8 cellular contexts compared by ENCODE assay signal in the genomic region with DNA sequence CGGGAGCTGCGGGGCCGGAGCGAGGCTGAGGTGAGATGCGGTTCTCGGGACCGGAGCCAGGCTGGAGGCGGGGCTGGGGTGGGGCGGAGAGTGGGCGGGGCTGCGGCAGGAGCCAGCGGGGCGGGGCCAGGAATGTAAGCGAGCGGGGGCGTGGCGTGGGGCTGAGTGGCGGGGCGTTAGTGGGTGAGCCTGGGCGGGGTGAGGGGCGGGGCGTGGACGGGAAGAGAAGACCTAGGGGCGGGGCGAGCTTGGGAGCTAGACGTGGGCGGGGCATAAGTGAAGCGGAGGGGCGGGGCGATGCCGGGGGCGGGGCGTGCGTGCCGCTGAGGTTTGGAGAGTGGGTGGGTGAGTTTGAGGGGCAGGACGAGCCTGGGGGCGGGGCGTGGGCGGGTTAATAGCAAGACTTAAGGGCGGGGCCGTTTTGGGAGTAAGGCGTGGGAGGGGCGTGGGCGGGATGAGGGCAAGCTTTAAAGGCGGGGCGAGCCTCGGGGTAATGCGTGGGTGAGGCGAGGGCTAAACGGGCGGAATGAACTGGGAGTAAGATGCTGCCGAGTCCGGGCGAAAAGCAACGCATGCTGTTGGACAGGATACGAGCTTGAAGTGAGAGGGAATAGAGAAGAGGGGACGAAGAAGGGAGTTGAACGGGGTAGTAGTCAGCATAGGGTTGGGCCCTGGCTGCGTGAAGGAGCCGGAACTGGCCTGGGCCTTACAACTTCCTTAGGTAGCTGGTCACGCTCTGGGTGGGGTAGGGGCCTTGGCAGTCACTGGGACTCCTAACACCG. TPM values are rescaled to one million over a fixed set of nuclear protein-coding genes. Genes with fewer than 3 reads are reported as not detected.
DNase-seq lines count a peak whose midpoint lies in the region; ATAC-seq and TF ChIP-seq lines count a peak whose summit lies in the region.

No MANE protein-coding gene starts in this region.

- ATAC-seq in GM18520 (IDR thresholded peaks at IDR 0.05; ENCODE audit: unreplicated experiment) = peak; percentile 35
- ATAC-seq in HG03097 (IDR thresholded peaks at IDR 0.05; ENCODE audit: low FRiP score, unreplicated experiment) = peak; percentile 39

- DNase-seq in 8988T (peak; percentile 87), NCI-H2196 treated with DMSO at 0.1 percent for 48 hours (lab: John Stamatoyannopoulos, UW; ENCODE audit: unreplicated experiment) (peak; percentile 97), WERI-Rb-1 (peak; percentile 98), breast epithelium (ENCODE audit: low spot score in 2 of 2) (peak; percentile 99 to 100), immature natural killer cell (peak; percentile 94 to 96 (median 96)), smooth muscle cell (lab: John Stamatoyannopoulos, UW; ENCODE audit: unreplicated experiment) (peak; percentile 99)

- peaks cover 26 to 34% of the 10 kb centered on the region in 2 donors for H3K4me1 Mint-ChIP-seq in immature natural killer cell

- H3K27me3 Mint-ChIP-seq in immature natural killer cell (ENCODE audit: low read depth in 3 of 3) = peaks cover 24 to 35% (median 33%) of the 10 kb centered on the region in 3 donors

- H3K27me3 ChIP-seq in WERI-Rb-1 (ENCODE audit: insufficient read depth, low read depth, severe bottlenecking) = no peaks in the 10 kb centered on the region
- peaks cover 10 to 34% of the 10 kb centered on the region in 2 donors for H3K27me3 ChIP-seq in breast epithelium
- no peaks in the 10 kb centered on the region for H3K27me3 ChIP-seq in smooth muscle cell (ENCODE audit: low read depth)

- H3K4me1 ChIP-seq in breast epithelium (peaks cover 17 to 41% of the 10 kb centered on the region in 2 donors), smooth muscle cell (ENCODE audit: low read depth) (peaks cover 14% of the 10 kb centered on the region)

- H2AFZ ChIP-seq in smooth muscle cell (ENCODE audit: low read depth) = no peak overlapping the region

- peaks cover 0 to 2% (median 0%) of the 10 kb centered on the region in 6 donors for H3K9me3 Mint-ChIP-seq in immature natural killer cell

- TF ChIP-seq POLR2A in breast epithelium (IDR thresholded peaks at IDR 0.05) = no peak

- peak overlapping the region; percentile 89 for H3K4me2 ChIP-seq in smooth muscle cell

- peaks cover 10% of the 10 kb centered on the region for H4K20me1 ChIP-seq in smooth muscle cell (ENCODE audit: low read depth)

- H3F3A ChIP-seq in smooth muscle cell (ENCODE audit: low read depth) = peaks cover 7% of the 10 kb centered on the region

- WGBS in smooth muscle cell (ENCODE audit: low lambda C conversion rate) = 6% methylated on average over 28 of the region's 62 CpGs

- H3K27ac ChIP-seq in WERI-Rb-1 = peak overlapping the region; percentile 86
- peak overlapping the region; percentile 90 to 93 for H3K27ac ChIP-seq in breast epithelium
- peak overlapping the region; percentile 56 for H3K27ac ChIP-seq in smooth muscle cell (ENCODE audit: low read depth)

- no peak for TF ChIP-seq CTCF in WERI-Rb-1 (IDR thresholded peaks at IDR 0.05; ENCODE audit: low read depth, low read length)
- TF ChIP-seq CTCF in breast epithelium (IDR thresholded peaks at IDR 0.05) = no peak
- TF ChIP-seq CTCF in smooth muscle cell (IDR thresholded peaks at IDR 0.05; ENCODE audit: borderline replicate concordance, insufficient read depth, poor library complexity, severe bottlenecking) = no peak

- no peaks in the 10 kb centered on the region for H3K36me3 Mint-ChIP-seq in immature natural killer cell

- peak overlapping the region; percentile 92 to 98 (median 94) for H3K27ac Mint-ChIP-seq in immature natural killer cell

- peak overlapping the region; percentile 88 to 98 (median 94) for H3K4me3 Mint-ChIP-seq in immature natural killer cell

- H3K36me3 ChIP-seq in WERI-Rb-1 (peaks cover 28% of the 10 kb centered on the region), breast epithelium (no peaks in the 10 kb centered on the region), smooth muscle cell (ENCODE audit: low read depth) (no peaks in the 10 kb centered on the region)

- peaks cover 4% of the 10 kb centered on the region for H3K9me3 ChIP-seq in WERI-Rb-1 (ENCODE audit: severe bottlenecking)
- no peaks in the 10 kb centered on the region for H3K9me3 ChIP-seq in breast epithelium
- no peaks in the 10 kb centered on the region for H3K9me3 ChIP-seq in smooth muscle cell (replicated peaks; ENCODE audit: low read depth)

- peak overlapping the region; percentile 48 for H3K9ac ChIP-seq in smooth muscle cell (ENCODE audit: low read depth)

- intact Hi-C loops in breast epithelium (cut with DNase I; ENCODE audit: low total_unique reads) = no loop called here

- no peaks in the 10 kb centered on the region for H3K79me2 ChIP-seq in smooth muscle cell (ENCODE audit: low read depth)

- peak overlapping the region; percentile 52 for H3K4me3 ChIP-seq in WERI-Rb-1 (ENCODE audit: low read depth, low read length)
- H3K4me3 ChIP-seq in breast epithelium = peak overlapping the region; percentile 58 to 87 (median 67)
- peak overlapping the region; percentile 94 for H3K4me3 ChIP-seq in smooth muscle cell

RNA-seq across cellular contexts. Expression of a gene that starts 0.6 kb away (rescaled TPM):
- 10 to 100 TPM; 13.8 to 14.8 (median 13.8) TPM for total RNA-seq in breast epithelium
- 10 to 100 TPM; 15.6 to 31.1 (median 17.0) TPM for polyA plus RNA-seq in immature natural killer cell
- 9.5 and 18.2 TPM in 2 replicates for total RNA-seq in smooth muscle cell
- polyA plus RNA-seq in smooth muscle cell = 35.0 and 35.3 TPM in 2 replicates

RNA-seq across cellular contexts. Expression of a gene that starts 5.2 kb away (rescaled TPM):
- total RNA-seq in breast epithelium = 1 to 10 TPM in 2 of 3 donors, under 1 TPM in 1; 0.32 to 9.5 (median 5.6) TPM
- polyA plus RNA-seq in immature natural killer cell = not detected
- total RNA-seq in smooth muscle cell = 4.8 and 6.0 TPM in 2 replicates
- polyA plus RNA-seq in smooth muscle cell = 25.4 and 26.0 TPM in 2 replicates

RNA-seq across cellular contexts. Expression of a gene that starts 6.1 kb away (rescaled TPM):
- total RNA-seq in breast epithelium (1 to 10 TPM in 1 of 3 donors, not detected in 2; 2.3 TPM), smooth muscle cell (18.7 and 20.7 TPM in 2 replicates)
- polyA plus RNA-seq in immature natural killer cell (under 1 TPM in 1 of 3 donors, not detected in 2; 0.86 TPM), smooth muscle cell (44.0 and 46.6 TPM in 2 replicates)

RNA-seq across cellular contexts. Expression of a gene that starts 17.0 kb away (rescaled TPM):
- total RNA-seq in breast epithelium (10 to 100 TPM; 13.3 to 17.1 (median 13.8) TPM), smooth muscle cell (6.7 and 8.2 TPM in 2 replicates)
- polyA plus RNA-seq in immature natural killer cell (1 to 10 TPM; 2.0 to 4.4 (median 2.7) TPM), smooth muscle cell (9.2 and 13.1 TPM in 2 replicates)

RNA-seq across cellular contexts. Expression of a gene that starts 22.8 kb away (rescaled TPM):
- 10 to 100 TPM; 29.3 to 59.6 (median 57.8) TPM for total RNA-seq in breast epithelium
- 10 to 100 TPM; 12.7 to 22.1 (median 14.7) TPM for polyA plus RNA-seq in immature natural killer cell
- total RNA-seq in smooth muscle cell = 25.1 and 27.1 TPM in 2 replicates
- polyA plus RNA-seq in smooth muscle cell = 21.8 and 39.3 TPM in 2 replicates

Comparison
In these comparisons a context has a peak if more than half of its experiments do, and no peak if none do; other contexts are left out.
1. Peak in every context shown above with its lines: DNase-seq, ATAC-seq, H3K4me3 ChIP-seq and H3K27ac ChIP-seq.